Comparison of ENCODE assay signal across 18 cellular contexts in the genomic region with DNA sequence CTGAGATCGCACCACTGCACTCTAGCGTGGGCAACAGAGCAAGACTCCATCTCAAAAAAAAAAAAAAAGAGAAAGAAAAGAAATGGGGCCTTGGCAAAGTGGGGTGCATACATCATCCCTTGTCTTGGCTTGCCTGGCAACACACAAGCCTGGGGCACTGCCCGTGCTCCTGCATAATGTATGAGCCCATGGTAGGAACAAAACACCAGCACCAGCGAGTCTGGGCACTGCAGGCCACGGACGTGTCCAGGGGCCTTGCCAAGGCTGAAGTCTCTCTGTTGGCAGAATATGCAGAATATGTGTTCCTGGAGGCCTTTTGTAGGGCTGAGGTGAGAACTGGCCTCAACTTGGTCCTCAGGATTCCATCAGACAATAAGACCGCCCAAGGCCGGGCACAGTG. TPM values are rescaled to one million over a fixed set of nuclear protein-coding genes. Genes with fewer than 3 reads are reported as not detected.
"Had no signal": no experiment of that assay in that cellular context is flagged by ENCODE, and none has a peak within 500 bp of the region (broad histone marks: within the 10 kb centered on the region; RNA-seq: fewer than 3 reads in every experiment).

No MANE protein-coding gene starts in this region.

- H3K36me3 ChIP-seq: adrenal gland, heart left ventricle, neutrophil had no signal

- H3K9me3 ChIP-seq: adrenal gland, heart left ventricle, neutrophil, psoas muscle had no signal

- H3K27ac ChIP-seq: adrenal gland, heart left ventricle, neutrophil, psoas muscle had no signal

- DNase-seq: activated CD4-positive, CD25-positive, alpha-beta regulatory T cell treated with anti-CD3 and anti-CD28 coated beads, Interleukin-2, amount 50 U/mL, for 72 hours; activated naive CD4-positive, alpha-beta T cell treated with anti-CD3 and anti-CD28 coated beads, Interleukin-2, amount 50 U/mL, for 16 hours; activated T-cell treated with anti-CD3 and anti-CD28 coated beads for 4 hours; adrenal gland; effector memory CD8-positive, alpha-beta T cell; foreskin melanocyte; heart left ventricle; naive B cell; psoas muscle had no signal

- H3K4me3 ChIP-seq: adrenal gland, heart left ventricle, lung, psoas muscle had no signal

- ATAC-seq: effector memory CD8-positive, alpha-beta T cell; heart left ventricle; psoas muscle; sciatic nerve had no signal

- FAIRE-seq: urothelium cell line had no signal

- H3K27me3 ChIP-seq: adrenal gland, heart left ventricle, neutrophil had no signal

RNA-seq across cellular contexts. Expression of a gene that starts 18.8 kb away (rescaled TPM):
- total RNA-seq: fibroblast of lung, heart left ventricle, mononuclear cell, sciatic nerve had no signal
- polyA plus RNA-seq: fibroblast of lung, heart left ventricle had no signal

RNA-seq across cellular contexts. Expression of a gene that starts 26.9 kb away (rescaled TPM):
- total RNA-seq: activated CD8-positive, alpha-beta memory T cell treated with anti-CD3 and anti-CD28 coated beads for 36 hours; activated T-helper 2 cell treated with anti-CD3 and anti-CD28 coated beads, Interferon-gamma antibody, Interleukin-2, Interleukin-4, amounts not matched to agents 10 μg/mL and 5 μg/mL and 100 μg/mL, durations not matched to agents 14 hours and 24 hours and 36 hours; adrenal gland; fibroblast of lung; heart left ventricle; lung; mononuclear cell; psoas muscle; sciatic nerve had no signal
- polyA plus RNA-seq: adrenal gland, fibroblast of lung, heart left ventricle, lung, psoas muscle, thymus had no signal

RNA-seq across cellular contexts. Expression of a gene that starts 39.0 kb away (rescaled TPM):
- total RNA-seq: mononuclear cell had no signal
